Comparison of ENCODE assay signal across 1 cellular context in the genomic region with DNA sequence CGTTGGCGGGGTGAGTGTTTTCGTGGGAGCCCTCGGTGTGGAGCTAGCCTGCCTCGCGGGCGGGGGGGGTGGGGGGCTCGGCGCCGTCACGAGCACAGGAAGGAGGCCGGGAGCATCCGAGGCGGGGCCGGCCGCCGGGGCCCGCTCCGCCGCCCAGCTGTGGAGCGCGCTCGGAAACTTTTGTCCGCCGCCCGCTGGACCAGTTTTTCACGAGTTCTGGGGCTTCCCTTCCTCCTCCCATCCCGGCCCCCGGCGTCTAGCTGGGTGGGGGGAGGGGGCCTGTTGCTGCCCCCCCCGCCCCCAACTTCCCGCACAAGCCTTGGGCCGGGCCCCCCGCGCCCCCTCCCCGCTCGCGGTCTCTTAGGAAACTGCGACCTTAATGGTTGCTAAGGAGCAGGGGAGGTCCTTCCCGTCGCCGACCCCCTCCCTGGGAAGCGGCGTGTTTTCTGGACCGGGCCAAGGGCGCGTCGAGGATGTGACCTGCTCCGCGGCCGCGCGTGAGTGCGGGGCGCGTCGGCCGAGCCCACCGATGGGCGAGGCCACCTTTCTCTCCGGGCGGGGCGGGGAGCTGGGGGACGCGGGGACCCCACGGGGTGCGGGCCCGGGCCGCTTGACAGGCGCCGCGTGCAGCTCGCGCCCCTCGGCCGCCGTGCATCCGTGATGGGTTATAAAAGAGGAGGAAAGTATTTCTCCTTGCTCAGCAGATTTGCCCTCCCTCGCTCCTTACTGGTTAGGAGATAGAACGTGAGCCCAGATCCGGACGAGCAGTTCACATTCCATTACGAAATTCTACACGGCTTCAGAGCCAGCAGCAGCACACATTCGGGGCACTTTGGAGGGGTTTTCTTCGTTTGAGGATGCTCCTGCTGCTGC.
A peak's percentile ranks its signal among the peaks of the same experiment; 100 is the strongest.
TF ChIP-seq lines count a peak whose summit lies in the region.

No MANE protein-coding gene starts in this region.

TF ChIP-seq in HepG2, 621 proteins besides CTCF, POLR2A, EP300 and RAD21 (continued from another document and continues in another):
- TF ChIP-seq, protein P1, sequence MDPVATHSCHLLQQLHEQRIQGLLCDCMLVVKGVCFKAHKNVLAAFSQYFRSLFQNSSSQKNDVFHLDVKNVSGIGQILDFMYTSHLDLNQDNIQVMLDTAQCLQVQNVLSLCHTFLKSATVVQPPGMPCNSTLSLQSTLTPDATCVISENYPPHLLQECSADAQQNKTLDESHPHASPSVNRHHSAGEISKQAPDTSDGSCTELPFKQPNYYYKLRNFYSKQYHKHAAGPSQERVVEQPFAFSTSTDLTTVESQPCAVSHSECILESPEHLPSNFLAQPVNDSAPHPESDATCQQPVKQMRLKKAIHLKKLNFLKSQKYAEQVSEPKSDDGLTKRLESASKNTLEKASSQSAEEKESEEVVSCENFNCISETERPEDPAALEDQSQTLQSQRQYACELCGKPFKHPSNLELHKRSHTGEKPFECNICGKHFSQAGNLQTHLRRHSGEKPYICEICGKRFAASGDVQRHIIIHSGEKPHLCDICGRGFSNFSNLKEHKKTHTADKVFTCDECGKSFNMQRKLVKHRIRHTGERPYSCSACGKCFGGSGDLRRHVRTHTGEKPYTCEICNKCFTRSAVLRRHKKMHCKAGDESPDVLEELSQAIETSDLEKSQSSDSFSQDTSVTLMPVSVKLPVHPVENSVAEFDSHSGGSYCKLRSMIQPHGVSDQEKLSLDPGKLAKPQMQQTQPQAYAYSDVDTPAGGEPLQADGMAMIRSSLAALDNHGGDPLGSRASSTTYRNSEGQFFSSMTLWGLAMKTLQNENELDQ (CRISPR knock-in tag; IDR thresholded peaks at IDR 0.05; ENCODE audit: borderline replicate concordance), result no peak
- TF ChIP-seq NRL (CRISPR knock-in tag; IDR thresholded peaks at IDR 0.05; ENCODE audit: borderline replicate concordance) (no peak), ZNF724P (CRISPR knock-in tag; IDR thresholded peaks at IDR 0.05; ENCODE audit: borderline replicate concordance) (0 out of 2 replicates have a peak, but pooled peaks have one; percentile 19), HNRNPUL1 (IDR thresholded peaks at IDR 0.05; ENCODE audit: low read depth, low read length) (no peak), MAFF (IDR thresholded peaks at IDR 0.05; ENCODE audit: low read depth, low read length) (peak; percentile 99), ZNF570 (CRISPR knock-in tag; IDR thresholded peaks at IDR 0.05; ENCODE audit: borderline replicate concordance) (no peak), ZIK1 (CRISPR knock-in tag; IDR thresholded peaks at IDR 0.05; ENCODE audit: borderline replicate concordance, low read depth) (no peak; the same call in 1 of the 2 replicates), ZBTB38 (CRISPR knock-in tag; IDR thresholded peaks at IDR 0.05) (0 out of 2 replicates have a peak, but pooled peaks have one; percentile 25), TOE1 (CRISPR knock-in tag; IDR thresholded peaks at IDR 0.05) (no peak), ZNF790 (CRISPR knock-in tag; IDR thresholded peaks at IDR 0.05; ENCODE audit: borderline replicate concordance) (no peak), HOXA3 (CRISPR knock-in tag; IDR thresholded peaks at IDR 0.05) (peak; percentile 56; the same call in 1 of the 2 replicates), NPAS2 (CRISPR knock-in tag; IDR thresholded peaks at IDR 0.05; ENCODE audit: borderline replicate concordance) (no peak), SPEN (CRISPR knock-in tag; IDR thresholded peaks at IDR 0.05; ENCODE audit: low read depth) (0 out of 2 replicates have a peak, but pooled peaks have one; percentile 36), MIER2 (CRISPR knock-in tag; IDR thresholded peaks at IDR 0.05) (no peak), ZNF382 (CRISPR knock-in tag; IDR thresholded peaks at IDR 0.05; ENCODE audit: borderline replicate concordance) (no peak), BRCA1 (CRISPR knock-in tag; IDR thresholded peaks at IDR 0.05) (no peak), SP5 (CRISPR knock-in tag; IDR thresholded peaks at IDR 0.05; ENCODE audit: borderline replicate concordance, low read depth) (no peak), HDAC2 (CRISPR knock-in tag; IDR thresholded peaks at IDR 0.05) (peak; percentile 63), SALL2 (CRISPR knock-in tag; IDR thresholded peaks at IDR 0.05) (peak; percentile 56; the same call in 1 of the 2 replicates), CBX2 (IDR thresholded peaks at IDR 0.05; ENCODE audit: low read depth, low read length) (no peak), CBX2 (CRISPR knock-in tag; IDR thresholded peaks at IDR 0.05; ENCODE audit: low read depth) (no peak), JDP2 (CRISPR knock-in tag; IDR thresholded peaks at IDR 0.05; ENCODE audit: borderline replicate concordance) (no peak; the same call in 1 of the 2 replicates), PTBP1 (IDR thresholded peaks at IDR 0.05; ENCODE audit: low read depth, low read length, poor library complexity, severe bottlenecking) (no peak), HMG20B (CRISPR knock-in tag; conservative IDR thresholded peaks at IDR 0.05) (no peak), MEF2D (CRISPR knock-in tag; IDR thresholded peaks at IDR 0.05) (no peak), GZF1 (CRISPR knock-in tag; IDR thresholded peaks at IDR 0.05) (no peak), KDM4B (CRISPR knock-in tag; IDR thresholded peaks at IDR 0.05) (no peak), HDAC1 (CRISPR knock-in tag; IDR thresholded peaks at IDR 0.05) (no peak), MXI1 (IDR thresholded peaks at IDR 0.05; ENCODE audit: borderline replicate concordance, low read depth, low read length) (no peak), ZNF260 (CRISPR knock-in tag; IDR thresholded peaks at IDR 0.05; ENCODE audit: borderline replicate concordance, low read depth) (no peak), CREB1 (IDR thresholded peaks at IDR 0.05) (no peak), CREB1 (CRISPR knock-in tag; IDR thresholded peaks at IDR 0.05) (no peak), SMARCE1 (IDR thresholded peaks at IDR 0.05; ENCODE audit: borderline replicate concordance) (no peak), ZNF747 (CRISPR knock-in tag; IDR thresholded peaks at IDR 0.05; ENCODE audit: borderline replicate concordance) (no peak), ONECUT2 (CRISPR knock-in tag; IDR thresholded peaks at IDR 0.05) (no peak)
- TF ChIP-seq, protein P2, sequence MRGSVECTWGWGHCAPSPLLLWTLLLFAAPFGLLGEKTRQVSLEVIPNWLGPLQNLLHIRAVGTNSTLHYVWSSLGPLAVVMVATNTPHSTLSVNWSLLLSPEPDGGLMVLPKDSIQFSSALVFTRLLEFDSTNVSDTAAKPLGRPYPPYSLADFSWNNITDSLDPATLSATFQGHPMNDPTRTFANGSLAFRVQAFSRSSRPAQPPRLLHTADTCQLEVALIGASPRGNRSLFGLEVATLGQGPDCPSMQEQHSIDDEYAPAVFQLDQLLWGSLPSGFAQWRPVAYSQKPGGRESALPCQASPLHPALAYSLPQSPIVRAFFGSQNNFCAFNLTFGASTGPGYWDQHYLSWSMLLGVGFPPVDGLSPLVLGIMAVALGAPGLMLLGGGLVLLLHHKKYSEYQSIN (CRISPR knock-in tag; IDR thresholded peaks at IDR 0.05; ENCODE audit: borderline replicate concordance), result no peak
- TF ChIP-seq, protein P3, sequence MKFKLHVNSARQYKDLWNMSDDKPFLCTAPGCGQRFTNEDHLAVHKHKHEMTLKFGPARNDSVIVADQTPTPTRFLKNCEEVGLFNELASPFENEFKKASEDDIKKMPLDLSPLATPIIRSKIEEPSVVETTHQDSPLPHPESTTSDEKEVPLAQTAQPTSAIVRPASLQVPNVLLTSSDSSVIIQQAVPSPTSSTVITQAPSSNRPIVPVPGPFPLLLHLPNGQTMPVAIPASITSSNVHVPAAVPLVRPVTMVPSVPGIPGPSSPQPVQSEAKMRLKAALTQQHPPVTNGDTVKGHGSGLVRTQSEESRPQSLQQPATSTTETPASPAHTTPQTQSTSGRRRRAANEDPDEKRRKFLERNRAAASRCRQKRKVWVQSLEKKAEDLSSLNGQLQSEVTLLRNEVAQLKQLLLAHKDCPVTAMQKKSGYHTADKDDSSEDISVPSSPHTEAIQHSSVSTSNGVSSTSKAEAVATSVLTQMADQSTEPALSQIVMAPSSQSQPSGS (CRISPR knock-in tag; IDR thresholded peaks at IDR 0.05), result no peak
- TF ChIP-seq, protein P4, sequence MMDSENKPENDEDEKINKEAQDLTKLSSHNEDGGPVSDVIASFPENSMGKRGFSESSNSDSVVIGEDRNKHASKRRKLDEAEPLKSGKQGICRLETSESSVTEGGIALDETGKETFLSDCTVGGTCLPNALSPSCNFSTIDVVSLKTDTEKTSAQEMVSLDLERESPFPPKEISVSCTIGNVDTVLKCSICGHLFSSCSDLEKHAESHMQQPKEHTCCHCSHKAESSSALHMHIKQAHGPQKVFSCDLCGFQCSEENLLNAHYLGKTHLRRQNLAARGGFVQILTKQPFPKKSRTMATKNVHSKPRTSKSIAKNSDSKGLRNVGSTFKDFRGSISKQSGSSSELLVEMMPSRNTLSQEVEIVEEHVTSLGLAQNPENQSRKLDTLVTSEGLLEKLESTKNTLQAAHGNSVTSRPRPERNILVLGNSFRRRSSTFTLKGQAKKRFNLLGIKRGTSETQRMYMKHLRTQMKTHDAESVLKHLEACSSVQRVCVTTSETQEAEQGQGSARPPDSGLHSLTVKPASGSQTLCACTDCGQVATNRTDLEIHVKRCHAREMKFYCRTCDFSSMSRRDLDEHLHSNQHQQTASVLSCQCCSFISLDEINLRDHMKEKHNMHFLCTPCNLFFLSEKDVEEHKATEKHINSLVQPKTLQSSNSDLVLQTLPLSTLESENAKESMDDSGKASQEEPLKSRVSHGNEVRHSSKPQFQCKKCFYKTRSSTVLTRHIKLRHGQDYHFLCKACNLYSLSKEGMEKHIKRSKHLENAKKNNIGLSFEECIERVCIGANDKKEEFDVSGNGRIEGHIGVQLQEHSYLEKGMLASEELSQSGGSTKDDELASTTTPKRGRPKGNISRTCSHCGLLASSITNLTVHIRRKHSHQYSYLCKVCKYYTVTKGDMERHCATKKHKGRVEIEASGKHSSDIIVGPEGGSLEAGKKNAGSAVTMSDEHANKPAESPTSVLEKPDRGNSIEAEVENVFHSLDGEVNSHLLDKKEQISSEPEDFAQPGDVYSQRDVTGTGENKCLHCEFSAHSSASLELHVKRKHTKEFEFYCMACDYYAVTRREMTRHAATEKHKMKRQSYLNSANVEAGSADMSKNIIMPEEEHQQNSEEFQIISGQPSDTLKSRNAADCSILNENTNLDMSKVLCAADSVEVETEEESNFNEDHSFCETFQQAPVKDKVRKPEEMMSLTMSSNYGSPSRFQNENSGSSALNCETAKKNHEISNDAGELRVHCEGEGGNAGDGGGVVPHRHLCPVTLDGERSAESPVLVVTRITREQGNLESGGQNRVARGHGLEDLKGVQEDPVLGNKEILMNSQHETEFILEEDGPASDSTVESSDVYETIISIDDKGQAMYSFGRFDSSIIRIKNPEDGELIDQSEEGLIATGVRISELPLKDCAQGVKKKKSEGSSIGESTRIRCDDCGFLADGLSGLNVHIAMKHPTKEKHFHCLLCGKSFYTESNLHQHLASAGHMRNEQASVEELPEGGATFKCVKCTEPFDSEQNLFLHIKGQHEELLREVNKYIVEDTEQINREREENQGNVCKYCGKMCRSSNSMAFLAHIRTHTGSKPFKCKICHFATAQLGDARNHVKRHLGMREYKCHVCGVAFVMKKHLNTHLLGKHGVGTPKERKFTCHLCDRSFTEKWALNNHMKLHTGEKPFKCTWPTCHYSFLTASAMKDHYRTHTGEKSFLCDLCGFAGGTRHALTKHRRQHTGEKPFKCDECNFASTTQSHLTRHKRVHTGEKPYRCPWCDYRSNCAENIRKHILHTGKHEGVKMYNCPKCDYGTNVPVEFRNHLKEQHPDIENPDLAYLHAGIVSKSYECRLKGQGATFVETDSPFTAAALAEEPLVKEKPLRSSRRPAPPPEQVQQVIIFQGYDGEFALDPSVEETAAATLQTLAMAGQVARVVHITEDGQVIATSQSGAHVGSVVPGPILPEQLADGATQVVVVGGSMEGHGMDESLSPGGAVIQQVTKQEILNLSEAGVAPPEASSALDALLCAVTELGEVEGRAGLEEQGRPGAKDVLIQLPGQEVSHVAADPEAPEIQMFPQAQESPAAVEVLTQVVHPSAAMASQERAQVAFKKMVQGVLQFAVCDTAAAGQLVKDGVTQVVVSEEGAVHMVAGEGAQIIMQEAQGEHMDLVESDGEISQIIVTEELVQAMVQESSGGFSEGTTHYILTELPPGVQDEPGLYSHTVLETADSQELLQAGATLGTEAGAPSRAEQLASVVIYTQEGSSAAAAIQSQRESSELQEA (CRISPR knock-in tag; IDR thresholded peaks at IDR 0.05; ENCODE audit: not compliant biosample characterization), result no peak
- TF ChIP-seq, protein P5, sequence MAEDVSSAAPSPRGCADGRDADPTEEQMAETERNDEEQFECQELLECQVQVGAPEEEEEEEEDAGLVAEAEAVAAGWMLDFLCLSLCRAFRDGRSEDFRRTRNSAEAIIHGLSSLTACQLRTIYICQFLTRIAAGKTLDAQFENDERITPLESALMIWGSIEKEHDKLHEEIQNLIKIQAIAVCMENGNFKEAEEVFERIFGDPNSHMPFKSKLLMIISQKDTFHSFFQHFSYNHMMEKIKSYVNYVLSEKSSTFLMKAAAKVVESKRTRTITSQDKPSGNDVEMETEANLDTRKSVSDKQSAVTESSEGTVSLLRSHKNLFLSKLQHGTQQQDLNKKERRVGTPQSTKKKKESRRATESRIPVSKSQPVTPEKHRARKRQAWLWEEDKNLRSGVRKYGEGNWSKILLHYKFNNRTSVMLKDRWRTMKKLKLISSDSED (CRISPR knock-in tag; IDR thresholded peaks at IDR 0.05), result no peak
- TF ChIP-seq, protein P6, sequence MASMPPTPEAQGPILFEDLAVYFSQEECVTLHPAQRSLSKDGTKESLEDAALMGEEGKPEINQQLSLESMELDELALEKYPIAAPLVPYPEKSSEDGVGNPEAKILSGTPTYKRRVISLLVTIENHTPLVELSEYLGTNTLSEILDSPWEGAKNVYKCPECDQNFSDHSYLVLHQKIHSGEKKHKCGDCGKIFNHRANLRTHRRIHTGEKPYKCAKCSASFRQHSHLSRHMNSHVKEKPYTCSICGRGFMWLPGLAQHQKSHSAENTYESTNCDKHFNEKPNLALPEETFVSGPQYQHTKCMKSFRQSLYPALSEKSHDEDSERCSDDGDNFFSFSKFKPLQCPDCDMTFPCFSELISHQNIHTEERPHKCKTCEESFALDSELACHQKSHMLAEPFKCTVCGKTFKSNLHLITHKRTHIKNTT (CRISPR knock-in tag; IDR thresholded peaks at IDR 0.05), result peak; percentile 64; the same call in 1 of the 2 replicates
- TF ChIP-seq, protein P7, sequence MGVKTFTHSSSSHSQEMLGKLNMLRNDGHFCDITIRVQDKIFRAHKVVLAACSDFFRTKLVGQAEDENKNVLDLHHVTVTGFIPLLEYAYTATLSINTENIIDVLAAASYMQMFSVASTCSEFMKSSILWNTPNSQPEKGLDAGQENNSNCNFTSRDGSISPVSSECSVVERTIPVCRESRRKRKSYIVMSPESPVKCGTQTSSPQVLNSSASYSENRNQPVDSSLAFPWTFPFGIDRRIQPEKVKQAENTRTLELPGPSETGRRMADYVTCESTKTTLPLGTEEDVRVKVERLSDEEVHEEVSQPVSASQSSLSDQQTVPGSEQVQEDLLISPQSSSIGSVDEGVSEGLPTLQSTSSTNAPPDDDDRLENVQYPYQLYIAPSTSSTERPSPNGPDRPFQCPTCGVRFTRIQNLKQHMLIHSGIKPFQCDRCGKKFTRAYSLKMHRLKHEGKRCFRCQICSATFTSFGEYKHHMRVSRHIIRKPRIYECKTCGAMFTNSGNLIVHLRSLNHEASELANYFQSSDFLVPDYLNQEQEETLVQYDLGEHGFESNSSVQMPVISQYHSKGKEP (CRISPR knock-in tag; IDR thresholded peaks at IDR 0.05), result no peak
